In genomic region chr11:10489444-10489785, GRCh38 we compare ENCODE assay signal across 14 cellular contexts. TPM values are rescaled to one million over a fixed set of nuclear protein-coding genes. Genes with fewer than 3 reads are reported as not detected.
DNase-seq lines count a peak whose midpoint lies in the region; ATAC-seq and TF ChIP-seq lines count a peak whose summit lies in the region.
"Had no signal": no experiment of that assay in that cellular context is flagged by ENCODE, and none has a peak within 500 bp of the region (broad histone marks: within the 10 kb centered on the region; RNA-seq: fewer than 3 reads in every experiment).

No MANE protein-coding gene starts in this region.

- H3K36me3 Mint-ChIP-seq in stimulated activated memory B cell treated with anti-CD40 and anti-IgM and Interleukin-4, amounts not matched to agents 10 μg/mL and 1 μg/mL and 100 μg/mL, for 72 hours = peaks cover 84% of the 10 kb centered on the region

- H3K36me3 ChIP-seq in testis (ENCODE audit: low read depth, missing control alignments) = no peaks in the 10 kb centered on the region

- H3K9me3 Mint-ChIP-seq in stimulated activated memory B cell treated with anti-CD40 and anti-IgM and Interleukin-4, amounts not matched to agents 10 μg/mL and 1 μg/mL and 100 μg/mL, for 72 hours = no peaks in the 10 kb centered on the region
- H3K9me3 Mint-ChIP-seq: activated naive CD4-positive, alpha-beta T cell treated with anti-CD3 and anti-CD28 coated beads, Interleukin-2, amount 50 U/mL, for 24 hours had no signal

- H3K27ac ChIP-seq in RWPE1 (peak overlapping the region; percentile 82), epithelial cell of prostate (peak overlapping the region; percentile 98), testis (no peak overlapping the region)
- H3K27ac ChIP-seq: C4-2B had no signal

- CTCF ChIA-PET in RWPE1 (lab: Yijun Ruan, JAX) = interaction anchor here (2.2 kb wide), 1 partner anchor 83 kb away, joined by 6 read pairs; no protein-coding TSS in a partner anchor

- DNase-seq in RWPE1 (ENCODE audit: low spot score) (no peak), epithelial cell of prostate (ENCODE audit: low read depth, low spot score) (no peak), nucleus accumbens (lab: John Stamatoyannopoulos, UW) (no peak), NCI-H1694 (lab: John Stamatoyannopoulos, UW) (no peak), NCI-H446 treated with DMSO at 0.1 percent for 48 hours (lab: John Stamatoyannopoulos, UW) (no peak), testis (no peak)
- DNase-seq: NCI-H1417 treated with DMSO at 0.1 percent for 48 hours, NCI-H524 treated with DMSO at 0.1 percent for 48 hours, Right ventricle myocardium superior, T-helper 9 cell had no signal

- H3K4me1 Mint-ChIP-seq in stimulated activated memory B cell treated with anti-CD40 and anti-IgM and Interleukin-4, amounts not matched to agents 10 μg/mL and 1 μg/mL and 100 μg/mL, for 72 hours = peaks cover 75% of the 10 kb centered on the region

- TF ChIP-seq POLR2A in testis (IDR thresholded peaks at IDR 0.05) = no peak

- 94 to 97% methylated on average over 3 of the region's 3 CpGs for WGBS in testis, 2 donors

- no peaks in the 10 kb centered on the region for H3K9me3 ChIP-seq in testis

- H3K27me3 Mint-ChIP-seq in stimulated activated memory B cell treated with anti-CD40 and anti-IgM and Interleukin-4, amounts not matched to agents 10 μg/mL and 1 μg/mL and 100 μg/mL, for 72 hours = no peaks in the 10 kb centered on the region
- H3K27me3 Mint-ChIP-seq: activated naive CD4-positive, alpha-beta T cell treated with anti-CD3 and anti-CD28 coated beads, Interleukin-2, amount 50 U/mL, for 24 hours had no signal

- peak overlapping the region; percentile 89 for H3K27ac Mint-ChIP-seq in stimulated activated memory B cell treated with anti-CD40 and anti-IgM and Interleukin-4, amounts not matched to agents 10 μg/mL and 1 μg/mL and 100 μg/mL, for 72 hours

- ATAC-seq in GM21619 (IDR thresholded peaks at IDR 0.05; ENCODE audit: unreplicated experiment) = peak; percentile 11
- peak; percentile 9 for ATAC-seq in stimulated activated memory B cell treated with anti-CD40 and anti-IgM and Interleukin-4, amounts not matched to agents 10 μg/mL and 1 μg/mL and 100 μg/mL, for 72 hours

- H3K4me1 ChIP-seq in testis = peaks cover 9% of the 10 kb centered on the region

- TF ChIP-seq CTCF in RWPE1 (conservative IDR thresholded peaks at IDR 0.05; ENCODE audit: low read depth) (no peak), testis (IDR thresholded peaks at IDR 0.05) (no peak)

- no peak overlapping the region for H3K4me3 Mint-ChIP-seq in stimulated activated memory B cell treated with anti-CD40 and anti-IgM and Interleukin-4, amounts not matched to agents 10 μg/mL and 1 μg/mL and 100 μg/mL, for 72 hours
- H3K4me3 Mint-ChIP-seq: activated naive CD4-positive, alpha-beta T cell treated with anti-CD3 and anti-CD28 coated beads, Interleukin-2, amount 50 U/mL, for 24 hours had no signal

- H3K27me3 ChIP-seq in testis = no peaks in the 10 kb centered on the region

- intact Hi-C loops in testis (cut with DNase I; ENCODE audit: low total_unique reads) = no loop called here

- POLR2A ChIA-PET in RWPE1 (lab: Yijun Ruan, JAX; ENCODE audit: low non-redundant PET) = no interaction called here

- no peak overlapping the region for H3K4me3 ChIP-seq in testis

RNA-seq across cellular contexts. Expression of gene AMPD3, which starts 34.4 kb away (rescaled TPM):
- total RNA-seq in testis = 10 to 100 TPM; 10.9 to 13.4 TPM
- 5.5 TPM for polyA plus RNA-seq in testis (ENCODE audit: insufficient read depth, low read depth, low replicate concordance)

RNA-seq across cellular contexts. Expression of gene RNF141, which starts 51.6 kb away (rescaled TPM):
- 10 to 100 TPM; 63.1 to 91.3 TPM for total RNA-seq in testis
- 172 TPM for polyA plus RNA-seq in testis (ENCODE audit: insufficient read depth, low read depth, low replicate concordance)

Comparison
In these comparisons a context has a peak if more than half of its experiments do, and no peak if none do; other contexts are left out.
1. H3K27ac ChIP-seq: peak in RWPE1 (single experiment) and epithelial cell of prostate (single experiment); none in testis (0 of 2).